ENCODE assay signal across 8 cellular contexts in genomic region chr4:125313989-125314602, GRCh38. TPM values are rescaled to one million over a fixed set of nuclear protein-coding genes. Genes with fewer than 3 reads are reported as not detected.
DNase-seq lines count a peak whose midpoint lies in the region; ATAC-seq and TF ChIP-seq lines count a peak whose summit lies in the region.

No MANE protein-coding gene starts in this region.

- in situ Hi-C loops in transverse colon (cut with MboI; ENCODE audit: low pct_ligation_motif_present in 1 of 4, low pct_unique_long_range_greater_than_20kb in 1 of 4, low sequenced_read_pairs in 3 of 4) = loop anchor here (5.0 to 25.0 kb wide), 3 partner anchors 423 to 431 kb away; no protein-coding TSS in a partner anchor

- peak overlapping the region; percentile 84 to 92 (median 91) for H3K27ac ChIP-seq in right lobe of liver
- H3K27ac ChIP-seq in transverse colon = peak overlapping the region; percentile 82 to 93 (median 88)

- peak overlapping the region; percentile 67 for H3K9ac ChIP-seq in adipocyte (ENCODE audit: low read length)

- WGBS in right lobe of liver (ENCODE audit: insufficient coverage, low coverage, low lambda C conversion rate, missing lambda C conversion rate) = 4% methylated on average over 6 of the region's 6 CpGs
- 10% methylated on average over 5 to 6 of the region's 6 CpGs for WGBS in transverse colon (ENCODE audit: low coverage in 1 of 2), 2 donors

- no peak overlapping the region for H3K27ac Mint-ChIP-seq in activated T-cell treated with anti-CD3 and anti-CD28 coated beads, Interleukin-2, amount 50 U/mL, for 72 hours

- peaks cover 2 to 3% of the 10 kb centered on the region in 2 donors for H3K36me3 Mint-ChIP-seq in activated T-cell treated with anti-CD3 and anti-CD28 coated beads, Interleukin-2, amount 50 U/mL, for 72 hours (ENCODE audit: insufficient read depth in 2 of 2)

- no peak for DNase-seq in activated T-cell treated with anti-CD3 and anti-CD28 coated beads, Interleukin-2, amount 50 U/mL, for 72 hours
- no peak for DNase-seq in activated T-cell treated with anti-CD3 and anti-CD28 coated beads, Interleukin-2, amount 50 U/mL, for 48 hours
- DNase-seq in adipocyte (ENCODE audit: low read depth) = no peak
- DNase-seq in right lobe of liver = peak in 2 of 3 donors; percentile 18 to 55
- no peak for DNase-seq in transverse colon
- DNase-seq in GM10266 (ENCODE audit: extremely low spot score) = no peak
- DNase-seq in HPDE6-E6E7 (ENCODE audit: extremely low spot score) = no peak
- no peak for DNase-seq in NCI-H2171 treated with DMSO at 0.1 percent for 48 hours (lab: John Stamatoyannopoulos, UW)

- no peak for TF ChIP-seq EP300 in transverse colon (IDR thresholded peaks at IDR 0.05; ENCODE audit: low read depth)

- peaks cover 27% of the 10 kb centered on the region for H3K4me1 Mint-ChIP-seq in activated T-cell treated with anti-CD3 and anti-CD28 coated beads, Interleukin-2, amount 50 U/mL, for 72 hours (ENCODE audit: low read depth)

- H3K4me1 ChIP-seq in adipocyte (ENCODE audit: control insufficient read depth, insufficient read depth, low read length) = peaks cover 15% of the 10 kb centered on the region
- peaks cover 0 to 20% (median 0%) of the 10 kb centered on the region in 4 donors for H3K4me1 ChIP-seq in right lobe of liver
- peaks cover 0 to 16% (median 8%) of the 10 kb centered on the region in 4 donors for H3K4me1 ChIP-seq in transverse colon

- intact Hi-C loops in right lobe of liver (cut with DNase I) (loop anchor here in 1 of 2 donors (10.0 kb wide), 1 partner anchor 431 kb away; no protein-coding TSS in a partner anchor), transverse colon (cut with DNase I; ENCODE audit: low total_unique reads) (loop anchor here (10.0 kb wide), 1 partner anchor 161 kb away; no protein-coding TSS in a partner anchor)

- ATAC-seq in activated T-cell treated with anti-CD3 and anti-CD28 coated beads, Interleukin-2, amount 50 U/mL, for 72 hours (replicated peaks in 1 of 2) = no peak
- peak in 3 of 4 donors; percentile 2 to 22 (median 17) for ATAC-seq in right lobe of liver

- H3K9me3 ChIP-seq in adipocyte (ENCODE audit: control insufficient read depth, low read length) = peaks cover 10% of the 10 kb centered on the region
- H3K9me3 ChIP-seq in right lobe of liver = no peaks in the 10 kb centered on the region
- no peaks in the 10 kb centered on the region for H3K9me3 ChIP-seq in transverse colon

- TF ChIP-seq POLR2A in right lobe of liver (IDR thresholded peaks at IDR 0.05) (no peak), transverse colon (IDR thresholded peaks at IDR 0.05) (no peak)

- H3K27me3 ChIP-seq in adipocyte (replicated peaks; ENCODE audit: control insufficient read depth, insufficient read depth, low read length) (no peaks in the 10 kb centered on the region), right lobe of liver (no peaks in the 10 kb centered on the region), transverse colon (peaks cover 45% of the 10 kb centered on the region)

- peak overlapping the region; percentile 85 for H3K4me3 ChIP-seq in adipocyte (ENCODE audit: low read length)
- peak overlapping the region; percentile 7 to 76 (median 70) for H3K4me3 ChIP-seq in right lobe of liver
- peak overlapping the region in 3 of 4 donors; percentile 45 to 68 (median 68) for H3K4me3 ChIP-seq in transverse colon

- H3K4me3 Mint-ChIP-seq in activated T-cell treated with anti-CD3 and anti-CD28 coated beads, Interleukin-2, amount 50 U/mL, for 72 hours = peak overlapping the region; percentile 85

- TF ChIP-seq CTCF in right lobe of liver (IDR thresholded peaks at IDR 0.05) (no peak), transverse colon (IDR thresholded peaks at IDR 0.05) (no peak), GM10266 (IDR thresholded peaks at IDR 0.05; ENCODE audit: control insufficient read depth, insufficient read depth, low read depth, missing control alignments) (no peak)

- no peaks in the 10 kb centered on the region for H3K9me3 Mint-ChIP-seq in activated T-cell treated with anti-CD3 and anti-CD28 coated beads, Interleukin-2, amount 50 U/mL, for 72 hours

- peaks cover 68% of the 10 kb centered on the region for H3K27me3 Mint-ChIP-seq in activated T-cell treated with anti-CD3 and anti-CD28 coated beads, Interleukin-2, amount 50 U/mL, for 72 hours (ENCODE audit: low read depth)

- H3K36me3 ChIP-seq in adipocyte (ENCODE audit: control insufficient read depth, insufficient read depth, low read length, severe bottlenecking) (peaks cover 6% of the 10 kb centered on the region), right lobe of liver (no peaks in the 10 kb centered on the region), transverse colon (no peaks in the 10 kb centered on the region)

RNA-seq across cellular contexts. Expression of gene FAT4, which starts 0.7 kb away (rescaled TPM):
- total RNA-seq in activated T-cell treated with anti-CD3 and anti-CD28 coated beads, Interleukin-2, amount 50 U/mL, for 72 hours = not detected
- total RNA-seq in right lobe of liver = 1 to 10 TPM; 2.8 to 4.6 (median 3.6) TPM
- total RNA-seq in transverse colon = 10 to 100 TPM in 2 of 4 donors, 1 to 10 TPM in 2; 4.1 to 15.9 (median 9.3) TPM

Comparison
In these comparisons a context has a peak if more than half of its experiments do, and no peak if none do; other contexts are left out.
1. ATAC-seq: peak in right lobe of liver (3 of 4); none in activated T-cell treated with anti-CD3 and anti-CD28 coated beads, Interleukin-2, amount 50 U/mL, for 72 hours (0 of 2).
2. DNase-seq: peak in right lobe of liver (2 of 3); none in activated T-cell treated with anti-CD3 and anti-CD28 coated beads, Interleukin-2, amount 50 U/mL, for 72 hours (0 of 2), activated T-cell treated with anti-CD3 and anti-CD28 coated beads, Interleukin-2, amount 50 U/mL, for 48 hours (0 of 2), adipocyte (single experiment), transverse colon (single experiment), GM10266 (single experiment), HPDE6-E6E7 (single experiment) and NCI-H2171 treated with DMSO at 0.1 percent for 48 hours (single experiment).
3. Peak in every context shown above with its lines, with median percentiles within 50 percentile points of each other: H3K4me3 ChIP-seq.